In genomic region chr19:33293255-33294057, GRCh38 we compare ENCODE assay signal across 8 cellular contexts. TPM values are rescaled to one million over a fixed set of nuclear protein-coding genes. Genes with fewer than 3 reads are reported as not detected.
DNase-seq lines count a peak whose midpoint lies in the region; ATAC-seq and TF ChIP-seq lines count a peak whose summit lies in the region.

No MANE protein-coding gene starts in this region.

- H3K4me2 ChIP-seq in mesenchymal stem cell (ENCODE audit: low read length, poor library complexity, severe bottlenecking), result no peak overlapping the region

- intact Hi-C loops in testis (cut with DNase I; ENCODE audit: low total_unique reads) (no loop called here), lower leg skin (cut with DNase I; ENCODE audit: low total_unique reads) (no loop called here)

- H3K4ac ChIP-seq in mesenchymal stem cell (ENCODE audit: low read depth in 1 of 2, low read length in 2 of 2), result no peak overlapping the region

- no peaks in the 10 kb centered on the region for H3K79me1 ChIP-seq in mesenchymal stem cell (replicated peaks; ENCODE audit: low read length, poor library complexity, severe bottlenecking)

- H4K91ac ChIP-seq in mesenchymal stem cell (ENCODE audit: low read length), result no peak overlapping the region

- no peaks in the 10 kb centered on the region for H3K36me3 ChIP-seq in mesenchymal stem cell (ENCODE audit: control insufficient read depth in 1 of 2, insufficient read depth in 2 of 2, low read depth in 1 of 2, low read length in 2 of 2)
- no peaks in the 10 kb centered on the region for H3K36me3 ChIP-seq in testis (ENCODE audit: low read depth, missing control alignments)

- no peak overlapping the region for H2AFZ ChIP-seq in mesenchymal stem cell (ENCODE audit: low read depth, low read length)

- H4K8ac ChIP-seq in mesenchymal stem cell (ENCODE audit: low read length), result no peak overlapping the region

- no peak overlapping the region for H2AK5ac ChIP-seq in mesenchymal stem cell (ENCODE audit: low read length, severe bottlenecking)

- peak; percentile 79 for DNase-seq in AG10803 (ENCODE audit: low read depth)
- DNase-seq in LHCN-M2 (ENCODE audit: low read depth), result peak; percentile 71
- peak; percentile 51 for DNase-seq in astrocyte of the cerebellum (ENCODE audit: low read depth)
- DNase-seq in mesenchymal stem cell, result peak; percentile 48
- DNase-seq in testis, result no peak
- no peak for DNase-seq in lower leg skin (ENCODE audit: low spot score in 2 of 2)

- peak overlapping the region; percentile 71 for H3K9ac ChIP-seq in mesenchymal stem cell (ENCODE audit: low read length)

- no peak overlapping the region for H2BK15ac ChIP-seq in mesenchymal stem cell (ENCODE audit: low read depth, poor library complexity, severe bottlenecking)

- no peak overlapping the region for H3K18ac ChIP-seq in mesenchymal stem cell (ENCODE audit: low read depth in 1 of 2, low read length in 2 of 2)

- no peak overlapping the region for H2BK12ac ChIP-seq in mesenchymal stem cell (ENCODE audit: low read length in 2 of 2)

- H3K27me3 ChIP-seq in mesenchymal stem cell (ENCODE audit: control insufficient read depth in 1 of 2, insufficient read depth in 1 of 2, low read length in 2 of 2) (peaks cover 8 to 13% of the 10 kb centered on the region in 2 experiments), testis (no peaks in the 10 kb centered on the region)

- H2BK5ac ChIP-seq in mesenchymal stem cell (ENCODE audit: low read depth, low read length, poor library complexity, severe bottlenecking), result no peak overlapping the region

- H3K27ac ChIP-seq in mesenchymal stem cell (ENCODE audit: low read length, poor library complexity, severe bottlenecking) (peak overlapping the region; percentile 30), testis (no peak overlapping the region)

- WGBS in mesenchymal stem cell, result 58% methylated on average over 21 of the region's 22 CpGs
- WGBS in testis, 2 donors, result 29 to 55% methylated on average over 22 of the region's 22 CpGs
- 18 to 19% methylated on average over 22 of the region's 22 CpGs for WGBS in lower leg skin, 2 donors

- peaks cover 9% of the 10 kb centered on the region for H3K9me3 ChIP-seq in mesenchymal stem cell (ENCODE audit: control insufficient read depth, low read length)
- no peaks in the 10 kb centered on the region for H3K9me3 ChIP-seq in testis

- in situ Hi-C loops in astrocyte of the cerebellum (cut with HindIII; ENCODE audit: low sequenced_read_pairs), result loop anchor here (5.0 kb wide), 1 partner anchor 46 kb away; no protein-coding TSS in a partner anchor

- no peak overlapping the region for H3K23ac ChIP-seq in mesenchymal stem cell (ENCODE audit: low read length in 2 of 2)

- TF ChIP-seq POLR2A in testis (IDR thresholded peaks at IDR 0.05) (no peak), lower leg skin (IDR thresholded peaks at IDR 0.05) (no peak)

- H2BK120ac ChIP-seq in mesenchymal stem cell (ENCODE audit: low read depth, low read length), result no peak overlapping the region

- peak overlapping the region; percentile 44 for H3K4me3 ChIP-seq in AG10803 (ENCODE audit: low read length)
- H3K4me3 ChIP-seq in astrocyte of the cerebellum (ENCODE audit: low read depth, low read length), result no peak overlapping the region
- peak overlapping the region in 1 of 2 experiments; percentile 50 for H3K4me3 ChIP-seq in mesenchymal stem cell (ENCODE audit: insufficient read depth in 1 of 2, low read depth in 1 of 2, low read length in 2 of 2)
- no peak overlapping the region for H3K4me3 ChIP-seq in testis
- H3K4me3 ChIP-seq in lower leg skin (ENCODE audit: low read depth, poor library complexity, severe bottlenecking), result no peak overlapping the region

- no peak for ATAC-seq in GM18511 (IDR thresholded peaks at IDR 0.05; ENCODE audit: unreplicated experiment)
- no peak for ATAC-seq in HG03378 (IDR thresholded peaks at IDR 0.05; ENCODE audit: unreplicated experiment)

- TF ChIP-seq CTCF in AG10803 (conservative IDR thresholded peaks at IDR 0.05; ENCODE audit: low read length) (no peak; the same call in 1 of the 2 replicates), astrocyte of the cerebellum (IDR thresholded peaks at IDR 0.05; ENCODE audit: low read depth, low read length, missing control alignments) (no peak), testis (IDR thresholded peaks at IDR 0.05) (no peak), lower leg skin (IDR thresholded peaks at IDR 0.05) (no peak)

- H3K4me1 ChIP-seq in mesenchymal stem cell (ENCODE audit: control insufficient read depth, insufficient read depth, low read depth, low read length), result peaks cover 27% of the 10 kb centered on the region
- no peaks in the 10 kb centered on the region for H3K4me1 ChIP-seq in testis

- H3K14ac ChIP-seq in mesenchymal stem cell (ENCODE audit: low read length in 2 of 2), result no peak overlapping the region

RNA-seq across cellular contexts. Expression of gene CEBPA, which starts 8.9 kb away (rescaled TPM):
- total RNA-seq in LHCN-M2 (2014; rRNA removed) (0.17 and 0.19 TPM in 2 replicates), testis (1 to 10 TPM; 3.5 to 5.0 TPM), lower leg skin (100 to 1,000 TPM; 228 to 297 (median 255) TPM)
- not detected for polyA plus RNA-seq in LHCN-M2 (2012)
- polyA plus RNA-seq in mesenchymal stem cell (2013, experiment 1 of 2), result 0.03 TPM
- polyA plus RNA-seq in mesenchymal stem cell (2013, experiment 2 of 2), result 0.07 TPM
- 4.7 TPM for polyA plus RNA-seq in testis (ENCODE audit: insufficient read depth, low read depth, low replicate concordance)

Comparison
In these comparisons a context has a peak if more than half of its experiments do, and no peak if none do; other contexts are left out.
1. DNase-seq: peak in AG10803 (single experiment), LHCN-M2 (single experiment), astrocyte of the cerebellum (single experiment) and mesenchymal stem cell (single experiment); none in testis (single experiment) and lower leg skin (0 of 2).
2. RNA of gene CEBPA, which starts 8.9 kb away (total RNA-seq): 228 to 297 TPM in lower leg skin; 3.5 to 5.0 TPM in testis and 0.17 to 0.19 TPM in LHCN-M2; every median in the first group is over 10 times any median in the second.